ENCODE assay signal across 8 cellular contexts in the genomic region with DNA sequence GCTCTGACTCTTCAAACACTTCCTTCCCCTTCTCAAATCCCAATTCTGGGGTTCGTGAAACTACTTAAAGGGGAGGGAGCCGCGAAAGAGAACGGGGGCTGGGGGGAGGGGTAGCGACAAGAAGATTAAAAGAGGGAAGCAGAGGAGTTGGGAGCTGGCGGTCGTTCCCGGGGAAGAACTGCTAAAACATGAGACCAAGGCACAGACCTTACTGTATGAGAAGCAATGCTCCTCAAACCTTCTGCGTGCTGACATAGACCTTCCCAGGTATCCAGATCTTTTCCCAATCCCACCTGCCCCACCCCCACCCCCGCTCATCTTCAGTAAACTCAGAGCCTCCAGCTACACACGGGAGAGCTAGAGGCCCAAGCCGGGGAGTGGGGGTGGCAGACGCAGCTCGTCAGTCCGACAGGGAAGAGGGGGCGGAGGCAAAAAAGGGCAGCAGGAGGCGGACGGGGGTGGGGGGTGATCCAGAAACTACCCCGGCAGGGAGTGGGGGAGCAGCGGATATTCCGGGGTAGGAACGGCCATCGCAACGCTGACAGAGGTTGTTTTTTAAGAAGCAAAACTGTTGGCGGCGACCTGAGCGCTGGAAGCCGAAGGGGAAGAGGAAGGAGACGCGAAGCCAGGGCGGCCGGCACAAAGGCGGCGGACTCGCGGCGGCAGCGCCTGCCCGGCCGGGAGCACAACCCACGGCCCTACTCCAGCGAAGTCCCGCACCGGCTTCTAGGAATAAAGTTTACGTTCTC. TPM values are rescaled to one million over a fixed set of nuclear protein-coding genes. Genes with fewer than 3 reads are reported as not detected.
DNase-seq lines count a peak whose midpoint lies in the region; ATAC-seq and TF ChIP-seq lines count a peak whose summit lies in the region.

No MANE protein-coding gene starts in this region.

- peak overlapping the region; percentile 68 for H3K27ac Mint-ChIP-seq in activated B cell treated with CpG ODN at 0.5 μM for 24 hours

- intact Hi-C loops in activated B cell treated with CpG ODN at 0.5 μM for 24 hours (cut with micrococcal nuclease), result loop anchor here (1.0 to 10.0 kb wide), 3 partner anchors 97 to 331 kb away; a partner anchor contains a TSS

- H3K4me1 Mint-ChIP-seq in activated B cell treated with CpG ODN at 0.5 μM for 24 hours, result peaks cover 16% of the 10 kb centered on the region

- peak overlapping the region; percentile 85 for H3K4me3 ChIP-seq in kidney epithelial cell (ENCODE audit: low read depth, low read length)

- TF ChIP-seq CTCF in activated B cell treated with CpG ODN at 0.5 μM for 24 hours (IDR thresholded peaks at IDR 0.05) (no peak), kidney epithelial cell (IDR thresholded peaks at IDR 0.05; ENCODE audit: insufficient read depth, low read length, poor library complexity, severe bottlenecking) (no peak)

- H3K9me3 Mint-ChIP-seq in activated B cell treated with CpG ODN at 0.5 μM for 24 hours, result no peaks in the 10 kb centered on the region

- DNase-seq in AML-193 (lab: John Stamatoyannopoulos, UW) (peak; percentile 71 to 83), NCI-H226 (peak; percentile 91), activated B cell treated with CpG ODN at 0.5 μM for 24 hours (peak; percentile 43), kidney epithelial cell (ENCODE audit: low read depth) (peak; percentile 58)
- peak; percentile 30 for DNase-seq in stimulated activated CD4-positive, alpha-beta T cell treated with anti-CD3 and anti-CD28 coated beads, Interleukin-12 subunit alpha, Interleukin-12 subunit beta, amount 100 ng/mL, for 4 hours

- H3K27me3 ChIP-seq in kidney epithelial cell (ENCODE audit: control insufficient read depth, insufficient read depth, low read length), result no peaks in the 10 kb centered on the region

- peak overlapping the region; percentile 84 for H3K4me3 Mint-ChIP-seq in activated B cell treated with CpG ODN at 0.5 μM for 24 hours

- peak; percentile 61 for ATAC-seq in GM19025 (IDR thresholded peaks at IDR 0.05; ENCODE audit: low read depth, unreplicated experiment)
- ATAC-seq in HG03139 (IDR thresholded peaks at IDR 0.05; ENCODE audit: unreplicated experiment), result peak; percentile 57
- peak; percentile 61 for ATAC-seq in activated B cell treated with CpG ODN at 0.5 μM for 24 hours (ENCODE audit: low read depth)

- H3K36me3 ChIP-seq in kidney epithelial cell (ENCODE audit: control insufficient read depth, insufficient read depth, low read length), result no peaks in the 10 kb centered on the region

- H3K27ac ChIP-seq in cingulate gyrus (ENCODE audit: low read depth, low read length), result peak overlapping the region; percentile 97

- peaks cover 11% of the 10 kb centered on the region for H3K27me3 Mint-ChIP-seq in activated B cell treated with CpG ODN at 0.5 μM for 24 hours

- POLR2A ChIA-PET in activated B cell treated with CpG ODN at 0.5 μM for 24 hours (lab: Charles Lee), result interaction anchor here (0.6 to 1.7 kb wide), 7 partner anchors 10 to 1650 kb away, joined by 3 to 10 read pairs (median 4); a partner anchor contains a TSS

- CTCF ChIA-PET in activated B cell treated with CpG ODN at 0.5 μM for 24 hours (lab: Charles Lee), result no interaction called here

- peaks cover 4% of the 10 kb centered on the region for H3K36me3 Mint-ChIP-seq in activated B cell treated with CpG ODN at 0.5 μM for 24 hours (ENCODE audit: low read depth)

RNA-seq across cellular contexts. Expression of a gene that starts 1.0 kb away (rescaled TPM):
- 21.9 and 22.0 TPM in 2 replicates for total RNA-seq in activated B cell treated with CpG ODN at 0.5 μM for 24 hours
- total RNA-seq in kidney epithelial cell, result 41.9 and 45.0 TPM in 2 replicates

Comparison
In these comparisons a context has a peak if more than half of its experiments do, and no peak if none do; other contexts are left out.
1. Peak in every context shown above with its lines: DNase-seq, ATAC-seq, H3K4me3 ChIP-seq and H3K27ac ChIP-seq.
2. DNase-seq: peak in every context shown above with its lines; median percentile 91 in NCI-H226; 77 in AML-193; 58 in kidney epithelial cell; 43 in activated B cell treated with CpG ODN at 0.5 μM for 24 hours; 30 in stimulated activated CD4-positive, alpha-beta T cell treated with anti-CD3 and anti-CD28 coated beads, Interleukin-12 subunit alpha, Interleukin-12 subunit beta, amount 100 ng/mL, for 4 hours.